In genomic region chr3:145070795-145071194, GRCh38 we compare ENCODE assay signal across 23 cellular contexts.
"Had no signal": no experiment of that assay in that cellular context is flagged by ENCODE, and none has a peak within 500 bp of the region (broad histone marks: within the 10 kb centered on the region; RNA-seq: fewer than 3 reads in every experiment).

No MANE protein-coding gene starts in this region.

- DNase-seq: activated CD4-positive, alpha-beta T cell treated with anti-CD3 and anti-CD28 coated beads, Interleukin-2, amount 10 ng/mL, durations not matched to agents 24 days and 14 days; activated CD4-positive, alpha-beta T cell treated with anti-CD3 and anti-CD28 coated beads, Interleukin-2, amount 50 U/mL, for 4 hours; activated CD8-positive, alpha-beta T cell treated with anti-CD3 and anti-CD28 coated beads for 36 hours; activated gamma-delta T cell; activated naive CD4-positive, alpha-beta T cell treated with Interleukin-2 at 50 U/mL for 16 hours; activated naive CD8-positive, alpha-beta T cell treated with anti-CD3 and anti-CD28 coated beads, Interleukin-2, amount 10 ng/mL, durations not matched to agents 7 days and 5 days; activated T-cell treated with anti-CD3 and anti-CD28 coated beads, Interleukin-2, amount 50 U/mL, for 1 hour; activated T-cell treated with anti-CD3 and anti-CD28 coated beads, Interleukin-2, amount 50 U/mL, for 72 hours; amygdala; colonic mucosa; MM.1S; MV-4-11; NCI-H1092; NCI-H1436; NCI-H187; NCI-H2029 treated with DMSO at 0.1 percent for 48 hours; NCI-H2107; NCI-H226; NCI-H510A; NCI-H526; SHP77; SJCRH30 had no signal

- ATAC-seq: activated CD8-positive, alpha-beta T cell treated with anti-CD3 and anti-CD28 coated beads for 36 hours; activated T-cell treated with anti-CD3 and anti-CD28 coated beads, Interleukin-2, amount 50 U/mL, for 72 hours; Panc1 had no signal
